In the genomic region with DNA sequence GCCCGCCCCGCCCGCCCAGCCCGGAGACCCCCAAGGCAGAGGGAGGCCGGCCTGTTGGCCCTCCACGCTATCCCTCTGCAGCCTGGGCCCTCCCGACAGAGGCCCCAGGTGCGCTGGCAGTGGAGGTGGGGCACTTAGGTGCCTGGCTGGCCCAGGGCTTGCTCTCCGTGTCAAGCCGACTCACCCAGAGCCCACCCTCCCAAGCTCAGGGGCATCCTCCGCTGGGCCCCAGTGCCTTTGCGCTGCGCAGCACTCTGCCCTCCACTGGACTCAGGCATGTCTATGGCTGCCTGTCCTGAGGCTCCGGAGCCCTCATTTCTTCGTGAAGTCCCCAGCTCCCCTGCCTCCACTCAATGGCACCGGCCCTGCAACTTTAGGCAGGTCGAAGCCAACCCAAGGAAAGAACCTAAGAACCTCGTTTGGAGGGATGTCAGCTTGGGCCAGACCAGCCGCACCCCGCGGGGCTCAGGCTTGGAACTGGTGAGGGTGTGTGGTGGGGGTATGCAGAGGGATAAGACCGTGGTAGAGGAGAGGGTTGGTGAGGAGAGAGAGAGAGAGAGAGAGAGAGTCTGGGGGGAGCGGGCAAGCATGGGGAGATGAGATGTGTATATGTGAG, we compare ENCODE assay signal across 11 cellular contexts. TPM values are rescaled to one million over a fixed set of nuclear protein-coding genes. Genes with fewer than 3 reads are reported as not detected.
DNase-seq lines count a peak whose midpoint lies in the region; ATAC-seq and TF ChIP-seq lines count a peak whose summit lies in the region.
"Had no signal": no experiment of that assay in that cellular context is flagged by ENCODE, and none has a peak within 500 bp of the region (broad histone marks: within the 10 kb centered on the region; RNA-seq: fewer than 3 reads in every experiment).

No MANE protein-coding gene starts in this region.

- H2BK15ac ChIP-seq in mesendoderm (replicated peaks; ENCODE audit: low read depth): no peak overlapping the region

- no peaks in the 10 kb centered on the region for H3K9me3 ChIP-seq in CD4-positive, CD25-positive, alpha-beta regulatory T cell (ENCODE audit: control insufficient read depth in 2 of 2, low read length in 2 of 2)

- no peaks in the 10 kb centered on the region for H3K79me2 ChIP-seq in mesendoderm (ENCODE audit: control insufficient read depth, insufficient read depth, low read length)

- peak overlapping the region; percentile 61 for H3K56ac ChIP-seq in mesendoderm (ENCODE audit: low read length)

- CTCF ChIA-PET in activated naive CD4-positive, alpha-beta T cell treated with anti-CD3 and anti-CD28 coated beads, Interleukin-2, amount 10 ng/mL, durations not matched to agents 7 days and 5 days (lab: Charles Lee): interaction anchor here (0.6 to 1.0 kb wide), 2 partner anchors 17 to 499 kb away, joined by 3 to 4 read pairs; no protein-coding TSS in a partner anchor

- no peak overlapping the region for H2BK5ac ChIP-seq in mesendoderm (ENCODE audit: low read length)

- H2AK5ac ChIP-seq in mesendoderm (ENCODE audit: low read length): no peak overlapping the region

- no peaks in the 10 kb centered on the region for H3K36me3 Mint-ChIP-seq in CD4-positive, CD25-positive, alpha-beta regulatory T cell
- H3K36me3 Mint-ChIP-seq in chondrocyte (ENCODE audit: low read depth): no peaks in the 10 kb centered on the region
- no peaks in the 10 kb centered on the region for H3K36me3 Mint-ChIP-seq in activated naive CD4-positive, alpha-beta T cell treated with anti-CD3 and anti-CD28 coated beads, Interleukin-2, amount 10 ng/mL, durations not matched to agents 7 days and 5 days

- H3K27ac ChIP-seq in CD4-positive, CD25-positive, alpha-beta regulatory T cell (ENCODE audit: insufficient read depth, low read length, poor library complexity, severe bottlenecking): no peak overlapping the region
- H3K27ac ChIP-seq in mesendoderm (ENCODE audit: low read depth, low read length): no peak overlapping the region

- H3K4ac ChIP-seq in mesendoderm (ENCODE audit: low read depth, low read length): peak overlapping the region; percentile 20

- no peak overlapping the region for H4K8ac ChIP-seq in mesendoderm (ENCODE audit: low read depth, low read length)

- H3K4me2 ChIP-seq in mesendoderm (ENCODE audit: low read length): peak overlapping the region; percentile 11

- peaks cover 0 to 8% (median 4%) of the 10 kb centered on the region in 4 donors for H3K4me1 Mint-ChIP-seq in CD4-positive, CD25-positive, alpha-beta regulatory T cell
- H3K4me1 Mint-ChIP-seq in chondrocyte (ENCODE audit: low read depth): peaks cover 12% of the 10 kb centered on the region
- peaks cover 4% of the 10 kb centered on the region for H3K4me1 Mint-ChIP-seq in activated naive CD4-positive, alpha-beta T cell treated with anti-CD3 and anti-CD28 coated beads, Interleukin-2, amount 10 ng/mL, durations not matched to agents 7 days and 5 days

- no peaks in the 10 kb centered on the region for H3K36me3 ChIP-seq in CD4-positive, CD25-positive, alpha-beta regulatory T cell (ENCODE audit: control insufficient read depth, insufficient read depth, low read length)
- H3K36me3 ChIP-seq in mesendoderm (ENCODE audit: control insufficient read depth, insufficient read depth, low read length): no peaks in the 10 kb centered on the region

- peaks cover 8% of the 10 kb centered on the region for H3K4me1 ChIP-seq in CD4-positive, CD25-positive, alpha-beta regulatory T cell (ENCODE audit: control insufficient read depth, insufficient read depth, low read length, poor library complexity, severe bottlenecking)
- H3K4me1 ChIP-seq in mesendoderm (ENCODE audit: control insufficient read depth, low read depth, low read length): no peaks in the 10 kb centered on the region

- ATAC-seq in CD4-positive, CD25-positive, alpha-beta regulatory T cell (ENCODE audit: low read depth in 2 of 2): peak; percentile 16 to 34
- peak; percentile 17 for ATAC-seq in HG03139 (IDR thresholded peaks at IDR 0.05; ENCODE audit: unreplicated experiment)

- H4K5ac ChIP-seq in mesendoderm (ENCODE audit: low read length): no peak overlapping the region

- peak; percentile 63 for TF ChIP-seq CTCF in chondrocyte (IDR thresholded peaks at IDR 0.05)

- H3K4me3 ChIP-seq in CD4-positive, CD25-positive, alpha-beta regulatory T cell (ENCODE audit: low read depth, low read length): no peak overlapping the region
- H3K4me3 ChIP-seq in mesendoderm (ENCODE audit: low read length): no peak overlapping the region

- no CpG with 5 or more reads among the region's 23 CpGs for WGBS in mesendoderm (ENCODE audit: extremely low coverage, insufficient coverage, low lambda C conversion rate)

- H3K9ac ChIP-seq in mesendoderm (ENCODE audit: low read length): peak overlapping the region; percentile 35

- no peak for DNase-seq in CD4-positive, CD25-positive, alpha-beta regulatory T cell
- DNase-seq in chondrocyte (ENCODE audit: low spot score) (no peak), mesendoderm (no peak), HT-29 (ENCODE audit: low spot score) (no peak), COLO668 (lab: John Stamatoyannopoulos, UW; ENCODE audit: unreplicated experiment) (no peak)
- no peak for DNase-seq in stimulated activated CD4-positive, alpha-beta T cell treated with anti-CD3 and anti-CD28 coated beads, Interleukin-12 subunit alpha, Interleukin-12 subunit beta, amount 100 ng/mL, for 4 hours
- DNase-seq in activated naive CD4-positive, alpha-beta T cell treated with anti-CD3 and anti-CD28 coated beads, Interleukin-2, amount 10 ng/mL, durations not matched to agents 7 days and 5 days: no peak
- DNase-seq: NCI-H226 had no signal

- H3K18ac ChIP-seq in mesendoderm (ENCODE audit: low read length): no peak overlapping the region

- peaks cover 7% of the 10 kb centered on the region for H3K27me3 Mint-ChIP-seq in CD4-positive, CD25-positive, alpha-beta regulatory T cell
- H3K27me3 Mint-ChIP-seq in chondrocyte (ENCODE audit: low read depth): no peaks in the 10 kb centered on the region
- peaks cover 54% of the 10 kb centered on the region for H3K27me3 Mint-ChIP-seq in activated naive CD4-positive, alpha-beta T cell treated with anti-CD3 and anti-CD28 coated beads, Interleukin-2, amount 10 ng/mL, durations not matched to agents 7 days and 5 days

- H3K4me3 Mint-ChIP-seq in CD4-positive, CD25-positive, alpha-beta regulatory T cell: peak overlapping the region in 1 of 4 donors; percentile 61
- no peak overlapping the region for H3K4me3 Mint-ChIP-seq in chondrocyte (ENCODE audit: unreplicated experiment)
- H3K4me3 Mint-ChIP-seq in activated naive CD4-positive, alpha-beta T cell treated with anti-CD3 and anti-CD28 coated beads, Interleukin-2, amount 10 ng/mL, durations not matched to agents 7 days and 5 days: no peak overlapping the region

- H3K9me3 Mint-ChIP-seq in CD4-positive, CD25-positive, alpha-beta regulatory T cell: no peaks in the 10 kb centered on the region
- H3K9me3 Mint-ChIP-seq in chondrocyte (ENCODE audit: low read depth): no peaks in the 10 kb centered on the region
- H3K9me3 Mint-ChIP-seq in activated naive CD4-positive, alpha-beta T cell treated with anti-CD3 and anti-CD28 coated beads, Interleukin-2, amount 10 ng/mL, durations not matched to agents 7 days and 5 days: no peaks in the 10 kb centered on the region

- no peaks in the 10 kb centered on the region for H3K27me3 ChIP-seq in CD4-positive, CD25-positive, alpha-beta regulatory T cell (ENCODE audit: control insufficient read depth, insufficient read depth, low read length)
- no peaks in the 10 kb centered on the region for H3K27me3 ChIP-seq in mesendoderm (ENCODE audit: insufficient read depth, low read length, poor library complexity)

- no peak overlapping the region for H2BK120ac ChIP-seq in mesendoderm (ENCODE audit: low read depth, low read length)

- H3K23ac ChIP-seq in mesendoderm (ENCODE audit: low read length): no peak overlapping the region

- no peaks in the 10 kb centered on the region for H3K79me1 ChIP-seq in mesendoderm (ENCODE audit: low read length)

- no peak overlapping the region for H3K27ac Mint-ChIP-seq in CD4-positive, CD25-positive, alpha-beta regulatory T cell
- H3K27ac Mint-ChIP-seq in chondrocyte (ENCODE audit: unreplicated experiment): no peak overlapping the region
- H3K27ac Mint-ChIP-seq in activated naive CD4-positive, alpha-beta T cell treated with anti-CD3 and anti-CD28 coated beads, Interleukin-2, amount 10 ng/mL, durations not matched to agents 7 days and 5 days: no peak overlapping the region

RNA-seq across cellular contexts. Expression of gene CENPM, which starts 11.1 kb away (rescaled TPM):
- 33.9 TPM for total RNA-seq in CD4-positive, CD25-positive, alpha-beta regulatory T cell
- 10 to 100 TPM; 52.9 to 75.7 (median 65.8) TPM for polyA plus RNA-seq in CD4-positive, CD25-positive, alpha-beta regulatory T cell
- 3.3 to 9.3 TPM (median 3.3 TPM) in 3 replicates for total RNA-seq in chondrocyte
- 46.1 TPM for polyA plus RNA-seq in mesendoderm (2013, experiment 1 of 2)
- 46.4 TPM for polyA plus RNA-seq in mesendoderm (2013, experiment 2 of 2)
- 130 and 140 TPM in 2 replicates for total RNA-seq in HT-29 (2014; rRNA removed; shearing (Covaris generic))
- total RNA-seq: sciatic nerve had no signal

RNA-seq across cellular contexts. Expression of gene SEPTIN3, which starts 11.2 kb away (rescaled TPM):
- total RNA-seq in CD4-positive, CD25-positive, alpha-beta regulatory T cell: 0.67 TPM
- polyA plus RNA-seq in CD4-positive, CD25-positive, alpha-beta regulatory T cell: under 1 TPM in 3 of 4 donors, not detected in 1; 0.11 to 0.49 (median 0.39) TPM
- 0.87 to 0.92 TPM (median 0.92 TPM) in 3 replicates for total RNA-seq in chondrocyte
- polyA plus RNA-seq in mesendoderm (2013, experiment 1 of 2): 5.5 TPM
- 6.0 TPM for polyA plus RNA-seq in mesendoderm (2013, experiment 2 of 2)
- total RNA-seq in HT-29 (2014; rRNA removed; shearing (Covaris generic)): 0.03 TPM in 1 of 2 replicates, not detected in the other

RNA-seq across cellular contexts. Expression of gene TNFRSF13C, which starts 31.4 kb away (rescaled TPM):
- 10.1 TPM for total RNA-seq in CD4-positive, CD25-positive, alpha-beta regulatory T cell
- 1 to 10 TPM; 1.2 to 3.6 (median 2.0) TPM for polyA plus RNA-seq in CD4-positive, CD25-positive, alpha-beta regulatory T cell
- total RNA-seq in chondrocyte: 0.07 to 0.56 TPM (median 0.21 TPM) in 3 replicates
- 0.77 TPM for polyA plus RNA-seq in mesendoderm (2013, experiment 1 of 2)
- 0.67 TPM for polyA plus RNA-seq in mesendoderm (2013, experiment 2 of 2)
- 0.08 and 0.51 TPM in 2 replicates for total RNA-seq in HT-29 (2014; rRNA removed; shearing (Covaris generic))
- total RNA-seq: subcutaneous adipose tissue had no signal

RNA-seq across cellular contexts. Expression of gene WBP2NL, which starts 40.5 kb away (rescaled TPM):
- total RNA-seq in CD4-positive, CD25-positive, alpha-beta regulatory T cell: 2.9 TPM
- 1 to 10 TPM in 1 of 4 donors, under 1 TPM in 3; 0.46 to 1.5 (median 0.62) TPM for polyA plus RNA-seq in CD4-positive, CD25-positive, alpha-beta regulatory T cell
- total RNA-seq in chondrocyte: not detected in 3 replicates
- not detected for polyA plus RNA-seq in mesendoderm (2013, experiment 1 of 2)
- not detected for polyA plus RNA-seq in mesendoderm (2013, experiment 2 of 2)
- total RNA-seq in HT-29 (2014; rRNA removed; shearing (Covaris generic)): not detected in 2 replicates
